Comparison of ENCODE assay signal across 11 cellular contexts in genomic region chr13:75617230-75617629, GRCh38.
"Had no signal": no experiment of that assay in that cellular context is flagged by ENCODE, and none has a peak within 500 bp of the region (broad histone marks: within the 10 kb centered on the region; RNA-seq: fewer than 3 reads in every experiment).

No MANE protein-coding gene starts in this region.

- H3K27ac ChIP-seq: GM23248 had no signal

- H3K9ac ChIP-seq: GM23248 had no signal

- DNase-seq: GM23248, GOT3, H7, H9, HCEC 1CT, HFFc6 had no signal

- H2AFZ ChIP-seq: GM23248, GM23338 had no signal

- ATAC-seq: GM23338, HCT116 had no signal

- H3K9me3 ChIP-seq: HAP-1 had no signal

- FAIRE-seq: H1, H54 had no signal

- H3K4me2 ChIP-seq: GM23338 had no signal

- H3K4me3 ChIP-seq: GM23248, GM23338, HAP-1 had no signal

- H3K36me3 ChIP-seq: HAP-1 had no signal
